Comparison of ENCODE assay signal across 19 cellular contexts in the genomic region with DNA sequence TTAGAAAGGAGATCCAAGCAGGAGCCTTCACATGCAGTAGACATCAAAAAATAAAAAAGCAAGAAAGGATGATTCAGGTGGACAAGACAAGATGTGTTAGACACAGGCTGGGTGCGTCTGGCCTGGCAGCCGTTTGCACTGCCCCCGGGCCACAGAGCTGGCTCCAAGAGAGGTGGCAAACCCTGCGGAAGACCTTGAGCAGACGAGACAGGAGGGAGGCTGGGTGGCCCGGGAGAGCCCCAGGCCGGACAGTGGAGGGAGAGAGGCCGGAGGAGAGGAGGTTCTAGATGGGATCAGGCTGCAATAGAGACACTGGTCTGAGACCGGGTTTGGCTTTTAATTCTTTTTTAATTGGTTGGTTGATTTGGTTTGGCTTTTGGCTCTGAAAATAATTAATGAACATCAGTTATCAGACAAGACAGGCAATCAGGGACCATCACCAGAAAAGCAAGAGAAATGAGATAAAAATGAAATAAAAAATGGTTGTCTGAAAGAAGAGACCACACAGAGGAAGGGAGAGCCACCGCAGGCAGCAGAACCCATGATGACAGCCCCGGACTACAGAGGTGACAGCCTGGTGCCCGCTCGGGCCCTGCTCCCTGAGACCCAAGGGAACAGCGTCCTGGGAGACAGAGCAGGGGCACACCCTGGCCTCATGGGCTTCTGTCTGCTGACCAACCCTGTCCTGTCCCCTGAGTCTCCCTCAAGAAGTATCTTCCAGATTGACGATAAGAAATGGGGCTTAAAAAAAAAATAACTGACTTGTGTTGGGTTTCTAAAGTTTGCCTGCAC.
"Had no signal": no experiment of that assay in that cellular context is flagged by ENCODE, and none has a peak within 500 bp of the region (broad histone marks: within the 10 kb centered on the region; RNA-seq: fewer than 3 reads in every experiment).

No MANE protein-coding gene starts in this region.

- H3K9me3 Mint-ChIP-seq: activated T-helper 2 cell treated with anti-CD3 and anti-CD28 coated beads, Interferon-gamma antibody, Interleukin-2, Interleukin-4, amounts not matched to agents 10 μg/mL and 5 μg/mL and 100 μg/mL, durations not matched to agents 14 hours and 24 hours and 36 hours; memory B cell; nephron progenitor cell had no signal

- FAIRE-seq: keratinocyte, small intestine had no signal

- H3K4me3 Mint-ChIP-seq: memory B cell, nephron progenitor cell had no signal

- H3K27ac Mint-ChIP-seq: activated T-helper 2 cell treated with anti-CD3 and anti-CD28 coated beads, Interferon-gamma antibody, Interleukin-2, Interleukin-4, amounts not matched to agents 10 μg/mL and 5 μg/mL and 100 μg/mL, durations not matched to agents 14 hours and 24 hours and 36 hours; memory B cell; nephron progenitor cell had no signal

- H3K36me3 ChIP-seq: cardiac muscle cell, prostate gland had no signal

- H3K4me1 Mint-ChIP-seq: memory B cell had no signal

- H3K27ac ChIP-seq: cardiac muscle cell, dorsolateral prefrontal cortex, esophagus muscularis mucosa, prostate gland had no signal

- H3K4me3 ChIP-seq: cardiac muscle cell, dorsolateral prefrontal cortex, esophagus muscularis mucosa, prostate gland had no signal

- ATAC-seq: left lobe of liver; stimulated activated naive CD8-positive, alpha-beta T cell treated with anti-CD3 and anti-CD28 coated beads, Interleukin-15, Interleukin-2, amounts not matched to agents 100 U/mL and 50 U/mL, for 24 hours had no signal

- H3K9me3 ChIP-seq: esophagus muscularis mucosa, prostate gland had no signal

- DNase-seq: activated CD4-positive, CD25-positive, alpha-beta regulatory T cell treated with anti-CD3 and anti-CD28 coated beads, Interleukin-2, amount 50 U/mL, for 72 hours; activated naive CD4-positive, alpha-beta T cell treated with anti-CD3 and anti-CD28 coated beads, Interleukin-2, amount 50 U/mL, for 16 hours; activated T-cell treated with anti-CD3 and anti-CD28 coated beads for 4 hours; dorsolateral prefrontal cortex; nephron progenitor cell; occipital lobe; right cardiac atrium; small intestine; stimulated activated CD4-positive, alpha-beta T cell treated with anti-CD3 and anti-CD28 coated beads, Interleukin-4, amount 100 ng/mL, for 4 hours; stimulated activated CD8-positive, alpha-beta memory T cell treated with anti-CD3 and anti-CD28 coated beads, Interleukin-4, amount 100 ng/mL, for 48 hours; stimulated activated naive CD8-positive, alpha-beta T cell treated with anti-CD3 and anti-CD28 coated beads, Interleukin-15, Interleukin-2, amounts not matched to agents 100 U/mL and 50 U/mL, for 24 hours; trophoblast cell had no signal

- H3K27me3 ChIP-seq: cardiac muscle cell, dorsolateral prefrontal cortex, esophagus muscularis mucosa had no signal

- H3K36me3 Mint-ChIP-seq: memory B cell had no signal

- H3K4me1 ChIP-seq: esophagus muscularis mucosa, prostate gland had no signal
